Comparison of ENCODE assay signal across 1 cellular context in genomic region chr20:63036266-63036665, GRCh38.
A peak's percentile ranks its signal among the peaks of the same experiment; 100 is the strongest.
TF ChIP-seq lines count a peak whose summit lies in the region.

No MANE protein-coding gene starts in this region.

TF ChIP-seq in HepG2, 621 proteins besides CTCF, POLR2A, EP300 and RAD21 (continued from another document):
- TF ChIP-seq MED8 (CRISPR knock-in tag; IDR thresholded peaks at IDR 0.05; ENCODE audit: insufficient replicate concordance) (peak; percentile 22), HNRNPLL (IDR thresholded peaks at IDR 0.05; ENCODE audit: low read depth, low read length, poor library complexity, severe bottlenecking) (peak; percentile 40), XBP1 (CRISPR knock-in tag; IDR thresholded peaks at IDR 0.05) (no peak), EZH2 (conservative IDR thresholded peaks at IDR 0.05; ENCODE audit: low read depth, low read length) (peak; percentile 86; the same call in 1 of the 2 replicates), ZNF263 (CRISPR knock-in tag; IDR thresholded peaks at IDR 0.05) (peak; percentile 77; the same call in 1 of the 2 replicates), ZNF333 (CRISPR knock-in tag; IDR thresholded peaks at IDR 0.05; ENCODE audit: borderline replicate concordance) (0 out of 2 replicates have a peak, but pooled peaks have one; percentile 40), MATR3 (CRISPR knock-in tag; IDR thresholded peaks at IDR 0.05) (no peak), ZNF484 (CRISPR knock-in tag; IDR thresholded peaks at IDR 0.05; ENCODE audit: borderline replicate concordance, low read depth) (no peak)
